In genomic region chrX:49102221-49102620, GRCh38 we compare ENCODE assay signal across 14 cellular contexts. TPM values are rescaled to one million over a fixed set of nuclear protein-coding genes. Genes with fewer than 3 reads are reported as not detected.
DNase-seq lines count a peak whose midpoint lies in the region; ATAC-seq and TF ChIP-seq lines count a peak whose summit lies in the region.
"Had no signal": no experiment of that assay in that cellular context is flagged by ENCODE, and none has a peak within 500 bp of the region (broad histone marks: within the 10 kb centered on the region; RNA-seq: fewer than 3 reads in every experiment).

No MANE protein-coding gene starts in this region.

- no peaks in the 10 kb centered on the region for H3K79me1 ChIP-seq in H9 (ENCODE audit: insufficient read depth, low read depth, low read length, poor library complexity, severe bottlenecking)

- H3K56ac ChIP-seq in H9 (ENCODE audit: insufficient read length, low read depth, low read length), result no peak overlapping the region

- DNase-seq in CD4-positive, alpha-beta memory T cell, result no peak
- no peak for DNase-seq in H9
- DNase-seq in activated T-helper 2 cell treated with anti-CD3 and anti-CD28 coated beads, Interferon-gamma antibody, Interleukin-2, Interleukin-4, amounts not matched to agents 10 μg/mL and 5 μg/mL and 100 μg/mL, durations not matched to agents 14 hours and 24 hours and 36 hours (ENCODE audit: low spot score), result no peak
- no peak for DNase-seq in naive thymus-derived CD4-positive, alpha-beta T cell
- DNase-seq in effector CD4-positive, alpha-beta T cell, result no peak
- no peak for DNase-seq in mucosa of gallbladder (ENCODE audit: low spot score)
- DNase-seq in globus pallidus (ENCODE audit: low spot score), result no peak
- DNase-seq: KG1; left ventricle myocardium superior; NCI-H1694 treated with DMSO at 0.1 percent for 48 hours; stimulated activated CD4-positive, alpha-beta T cell treated with anti-CD3 and anti-CD28 coated beads, Interleukin-4, amount 100 ng/mL, for 4 hours; stimulated activated naive CD4-positive, alpha-beta T cell treated with Interleukin-2 at 50 U/mL for 16 hours had no signal

- H3K27ac ChIP-seq in CD4-positive, alpha-beta memory T cell (ENCODE audit: low read depth, low read length), result no peak overlapping the region
- no peak overlapping the region for H3K27ac ChIP-seq in H9 (ENCODE audit: insufficient read length, low read depth, low read length)
- no peak overlapping the region for H3K27ac ChIP-seq in naive thymus-derived CD4-positive, alpha-beta T cell (ENCODE audit: low read depth, low read length)

- no peak overlapping the region for H2BK20ac ChIP-seq in H9 (ENCODE audit: low read depth, low read length, poor library complexity, severe bottlenecking)

- H3K14ac ChIP-seq in H9 (ENCODE audit: insufficient read depth, low read length), result no peak overlapping the region

- no peak overlapping the region for H3K4me3 ChIP-seq in CD4-positive, alpha-beta memory T cell (ENCODE audit: low read length in 2 of 2)
- H3K4me3 ChIP-seq in naive thymus-derived CD4-positive, alpha-beta T cell (ENCODE audit: low read length), result no peak overlapping the region

- H3K27me3 Mint-ChIP-seq in CD4-positive, alpha-beta memory T cell, result no peaks in the 10 kb centered on the region
- no peaks in the 10 kb centered on the region; the same call in 1 of the 2 replicates for H3K27me3 Mint-ChIP-seq in H9 (ENCODE audit: low read depth)
- no peaks in the 10 kb centered on the region for H3K27me3 Mint-ChIP-seq in activated T-helper 2 cell treated with anti-CD3 and anti-CD28 coated beads, Interferon-gamma antibody, Interleukin-2, Interleukin-4, amounts not matched to agents 10 μg/mL and 5 μg/mL and 100 μg/mL, durations not matched to agents 14 hours and 24 hours and 36 hours (ENCODE audit: low read depth)
- no peaks in the 10 kb centered on the region for H3K27me3 Mint-ChIP-seq in naive thymus-derived CD4-positive, alpha-beta T cell

- no peak overlapping the region for H3K4ac ChIP-seq in H9 (ENCODE audit: low read depth, low read length)

- POLR2A ChIA-PET in CD4-positive, alpha-beta memory T cell (lab: Charles Lee; ENCODE audit: partially characterized antibody), result no interaction called here
- POLR2A ChIA-PET in naive thymus-derived CD4-positive, alpha-beta T cell (lab: Charles Lee), result interaction anchor here (0.7 kb wide), 1 partner anchor 57 kb away, joined by 3 read pairs; no protein-coding TSS in a partner anchor

- WGBS in H9 (ENCODE audit: extremely low coverage, insufficient read length, low lambda C conversion rate), result no CpG with 5 or more reads among the region's 7 CpGs

- H3K4me1 ChIP-seq in CD4-positive, alpha-beta memory T cell (ENCODE audit: insufficient read depth, low read length), result peaks cover 6% of the 10 kb centered on the region
- no peaks in the 10 kb centered on the region for H3K4me1 ChIP-seq in H9 (ENCODE audit: insufficient read depth, low read length)
- H3K4me1 ChIP-seq in naive thymus-derived CD4-positive, alpha-beta T cell (ENCODE audit: control insufficient read depth in 2 of 2, insufficient read depth in 2 of 2, low read length in 2 of 2), result no peaks in the 10 kb centered on the region

- no peak overlapping the region for H3K9ac ChIP-seq in H9 (ENCODE audit: extremely low read depth, insufficient read length, low read length)

- no peak overlapping the region for H3T11ph ChIP-seq in H9 (ENCODE audit: low read length)

- H3K9me3 Mint-ChIP-seq in CD4-positive, alpha-beta memory T cell, result no peaks in the 10 kb centered on the region
- H3K9me3 Mint-ChIP-seq in H9, result peaks cover 50 to 62% of the 10 kb centered on the region in 2 experiments
- no peaks in the 10 kb centered on the region for H3K9me3 Mint-ChIP-seq in activated T-helper 2 cell treated with anti-CD3 and anti-CD28 coated beads, Interferon-gamma antibody, Interleukin-2, Interleukin-4, amounts not matched to agents 10 μg/mL and 5 μg/mL and 100 μg/mL, durations not matched to agents 14 hours and 24 hours and 36 hours
- no peaks in the 10 kb centered on the region for H3K9me3 Mint-ChIP-seq in naive thymus-derived CD4-positive, alpha-beta T cell

- peak overlapping the region in 3 of 7 donors; percentile 42 to 96 (median 50) for H3K27ac Mint-ChIP-seq in CD4-positive, alpha-beta memory T cell
- H3K27ac Mint-ChIP-seq in H9, result no peak overlapping the region
- peak overlapping the region; percentile 84 for H3K27ac Mint-ChIP-seq in activated T-helper 2 cell treated with anti-CD3 and anti-CD28 coated beads, Interferon-gamma antibody, Interleukin-2, Interleukin-4, amounts not matched to agents 10 μg/mL and 5 μg/mL and 100 μg/mL, durations not matched to agents 14 hours and 24 hours and 36 hours
- H3K27ac Mint-ChIP-seq in naive thymus-derived CD4-positive, alpha-beta T cell, result peak overlapping the region in 5 of 9 donors; percentile 65 to 89 (median 74)

- H3K23ac ChIP-seq in H9 (ENCODE audit: insufficient read length, low read depth, low read length), result no peak overlapping the region

- H2BK15ac ChIP-seq in H9 (ENCODE audit: low read depth, low read length), result no peak overlapping the region

- CTCF ChIA-PET in CD4-positive, alpha-beta memory T cell (lab: Charles Lee; ENCODE audit: partially characterized antibody), result no interaction called here
- CTCF ChIA-PET in naive thymus-derived CD4-positive, alpha-beta T cell (lab: Charles Lee), result no interaction called here

- no peak overlapping the region for H2BK5ac ChIP-seq in H9 (ENCODE audit: insufficient read length, low read length)

- H4K8ac ChIP-seq in H9 (replicated peaks; ENCODE audit: insufficient read length, low read depth, low read length), result no peak overlapping the region

- no peaks in the 10 kb centered on the region for H3K79me2 ChIP-seq in H9 (ENCODE audit: insufficient read depth, low read length)

- H4K91ac ChIP-seq in H9 (ENCODE audit: insufficient read length, low read depth, low read length), result no peak overlapping the region

- peak overlapping the region in 7 of 8 donors; percentile 19 to 92 (median 89) for H3K4me3 Mint-ChIP-seq in CD4-positive, alpha-beta memory T cell
- H3K4me3 Mint-ChIP-seq in H9, result peak overlapping the region; percentile 85 to 89; a peak in 4 of 5 replicates
- peak overlapping the region; percentile 89 for H3K4me3 Mint-ChIP-seq in activated T-helper 2 cell treated with anti-CD3 and anti-CD28 coated beads, Interferon-gamma antibody, Interleukin-2, Interleukin-4, amounts not matched to agents 10 μg/mL and 5 μg/mL and 100 μg/mL, durations not matched to agents 14 hours and 24 hours and 36 hours (ENCODE audit: low read depth)
- peak overlapping the region; percentile 49 to 93 (median 88) for H3K4me3 Mint-ChIP-seq in naive thymus-derived CD4-positive, alpha-beta T cell

- ATAC-seq in naive thymus-derived CD4-positive, alpha-beta T cell, result no peak
- no peak for ATAC-seq in GM19324 (IDR thresholded peaks at IDR 0.05; ENCODE audit: low FRiP score, unreplicated experiment)

- H2BK12ac ChIP-seq in H9 (ENCODE audit: insufficient read length, low read depth, low read length), result no peak overlapping the region

- no peak overlapping the region for H4K5ac ChIP-seq in H9 (ENCODE audit: insufficient read length, low read depth, low read length)

- no peaks in the 10 kb centered on the region for H3K23me2 ChIP-seq in H9 (ENCODE audit: insufficient read length, low read depth, low read length, poor library complexity, severe bottlenecking)

- no peak overlapping the region for H2BK120ac ChIP-seq in H9 (ENCODE audit: low read depth, low read length, poor library complexity, severe bottlenecking)

- H3K4me2 ChIP-seq in H9 (ENCODE audit: insufficient read depth, insufficient read length, low read length), result no peak overlapping the region

- no peaks in the 10 kb centered on the region for H3K27me3 ChIP-seq in CD4-positive, alpha-beta memory T cell (ENCODE audit: insufficient read depth, low read length)
- H3K27me3 ChIP-seq in H9 (ENCODE audit: insufficient read depth, low read length), result no peaks in the 10 kb centered on the region
- no peaks in the 10 kb centered on the region for H3K27me3 ChIP-seq in naive thymus-derived CD4-positive, alpha-beta T cell (ENCODE audit: control insufficient read depth in 2 of 2, insufficient read depth in 2 of 2, low read length in 2 of 2)
- H3K27me3 ChIP-seq: esophagus muscularis mucosa had no signal

- TF ChIP-seq CTCF in H9 (conservative IDR thresholded peaks at IDR 0.05), result no peak

- intact Hi-C loops in CD4-positive, alpha-beta memory T cell (cut with micrococcal nuclease), result no loop called here
- intact Hi-C loops in activated T-helper 2 cell treated with anti-CD3 and anti-CD28 coated beads, Interferon-gamma antibody, Interleukin-2, Interleukin-4, amounts not matched to agents 10 μg/mL and 5 μg/mL and 100 μg/mL, durations not matched to agents 14 hours and 24 hours and 36 hours (cut with micrococcal nuclease), result loop anchor here (10.0 kb wide), 1 partner anchor 63 kb away; the partner anchor contains the start of gene MAGIX
- intact Hi-C loops in naive thymus-derived CD4-positive, alpha-beta T cell (cut with micrococcal nuclease), result loop anchor here (5.0 to 10.0 kb wide), 3 partner anchors 60 to 130 kb away; partner anchors contain the start of genes KCND1 (in 2 of the 2) and TFE3 (in 1 of the 2)

- no peaks in the 10 kb centered on the region for H3K9me3 ChIP-seq in CD4-positive, alpha-beta memory T cell (ENCODE audit: control insufficient read depth in 1 of 2, low read length in 2 of 2)
- no peaks in the 10 kb centered on the region for H3K9me3 ChIP-seq in H9 (ENCODE audit: control insufficient read depth, low read depth, low read length)
- H3K9me3 ChIP-seq in naive thymus-derived CD4-positive, alpha-beta T cell (ENCODE audit: control insufficient read depth in 2 of 3, low read length in 3 of 3), result no peaks in the 10 kb centered on the region
- H3K9me3 ChIP-seq: esophagus muscularis mucosa had no signal

- H4K20me1 ChIP-seq in H9 (ENCODE audit: control insufficient read depth, insufficient read depth, insufficient read length), result no peaks in the 10 kb centered on the region

- H3K18ac ChIP-seq in H9 (ENCODE audit: insufficient read length, low read depth, low read length), result no peak overlapping the region

- no peak overlapping the region for H2AFZ ChIP-seq in H9 (ENCODE audit: low read length)

- H3K36me3 ChIP-seq in CD4-positive, alpha-beta memory T cell (ENCODE audit: insufficient read depth, low read length), result no peaks in the 10 kb centered on the region
- H3K36me3 ChIP-seq in naive thymus-derived CD4-positive, alpha-beta T cell (ENCODE audit: control insufficient read depth in 2 of 3, insufficient read depth in 3 of 3, low read length in 3 of 3), result no peaks in the 10 kb centered on the region
- H3K36me3 ChIP-seq: esophagus muscularis mucosa had no signal

- peaks cover 0 to 6% of the 10 kb centered on the region in 2 donors for H3K36me3 Mint-ChIP-seq in CD4-positive, alpha-beta memory T cell
- H3K36me3 Mint-ChIP-seq in H9 (ENCODE audit: insufficient read depth in 1 of 3, low read depth in 3 of 3), result peaks cover 4 to 10% (median 4%) of the 10 kb centered on the region in 3 experiments; a peak in 6 of 7 replicates
- peaks cover 2% of the 10 kb centered on the region for H3K36me3 Mint-ChIP-seq in activated T-helper 2 cell treated with anti-CD3 and anti-CD28 coated beads, Interferon-gamma antibody, Interleukin-2, Interleukin-4, amounts not matched to agents 10 μg/mL and 5 μg/mL and 100 μg/mL, durations not matched to agents 14 hours and 24 hours and 36 hours (ENCODE audit: low read depth)
- H3K36me3 Mint-ChIP-seq in naive thymus-derived CD4-positive, alpha-beta T cell, result no peaks in the 10 kb centered on the region

- H3K4me1 Mint-ChIP-seq in CD4-positive, alpha-beta memory T cell, result peaks cover 0 to 13% (median 5%) of the 10 kb centered on the region in 4 donors
- H3K4me1 Mint-ChIP-seq in H9, result peaks cover 3 to 4% of the 10 kb centered on the region in 2 experiments; a peak in 2 of 4 replicates
- peaks cover 4% of the 10 kb centered on the region for H3K4me1 Mint-ChIP-seq in activated T-helper 2 cell treated with anti-CD3 and anti-CD28 coated beads, Interferon-gamma antibody, Interleukin-2, Interleukin-4, amounts not matched to agents 10 μg/mL and 5 μg/mL and 100 μg/mL, durations not matched to agents 14 hours and 24 hours and 36 hours (ENCODE audit: low read depth)
- H3K4me1 Mint-ChIP-seq in naive thymus-derived CD4-positive, alpha-beta T cell, result peaks cover 0 to 8% (median 2%) of the 10 kb centered on the region in 7 donors

- no peak overlapping the region for H2AK5ac ChIP-seq in H9 (ENCODE audit: insufficient read length, low read length)

RNA-seq across cellular contexts. Expression of gene GPKOW, which starts 21.3 kb away (rescaled TPM):
- 10 to 100 TPM; 20.0 to 20.7 TPM for total RNA-seq in CD4-positive, alpha-beta memory T cell
- polyA plus RNA-seq in CD4-positive, alpha-beta memory T cell, result 10 to 100 TPM; 23.6 to 37.2 TPM
- total RNA-seq in H9 (2021) (15.8 and 17.1 TPM in 2 replicates), mucosa of gallbladder (22.7 TPM)
- 25.8 and 26.3 TPM in 2 replicates for total RNA-seq in activated T-helper 2 cell treated with anti-CD3 and anti-CD28 coated beads, Interferon-gamma antibody, Interleukin-2, Interleukin-4, amounts not matched to agents 10 μg/mL and 5 μg/mL and 100 μg/mL, durations not matched to agents 14 hours and 24 hours and 36 hours
- 10 to 100 TPM; 11.3 to 30.9 (median 18.9) TPM for total RNA-seq in naive thymus-derived CD4-positive, alpha-beta T cell
- 10 to 100 TPM; 30.7 to 42.4 TPM for polyA plus RNA-seq in naive thymus-derived CD4-positive, alpha-beta T cell

RNA-seq across cellular contexts. Expression of gene WDR45, which starts 22.5 kb away (rescaled TPM):
- 100 to 1,000 TPM; 102 to 126 TPM for total RNA-seq in CD4-positive, alpha-beta memory T cell
- polyA plus RNA-seq in CD4-positive, alpha-beta memory T cell, result 10 to 100 TPM; 43.2 to 57.3 TPM
- total RNA-seq in H9 (2021) (31.5 and 35.8 TPM in 2 replicates), mucosa of gallbladder (65.5 TPM)
- 37.9 and 43.5 TPM in 2 replicates for total RNA-seq in activated T-helper 2 cell treated with anti-CD3 and anti-CD28 coated beads, Interferon-gamma antibody, Interleukin-2, Interleukin-4, amounts not matched to agents 10 μg/mL and 5 μg/mL and 100 μg/mL, durations not matched to agents 14 hours and 24 hours and 36 hours
- total RNA-seq in naive thymus-derived CD4-positive, alpha-beta T cell, result 100 to 1,000 TPM in 2 of 5 experiments, 10 to 100 TPM in 3; 51.4 to 115 (median 80.0) TPM
- polyA plus RNA-seq in naive thymus-derived CD4-positive, alpha-beta T cell, result 10 to 100 TPM; 38.3 to 54.2 TPM

RNA-seq across cellular contexts. Expression of gene PRAF2, which starts 28.4 kb away (rescaled TPM):
- total RNA-seq in CD4-positive, alpha-beta memory T cell, result 10 to 100 TPM; 25.4 to 28.9 TPM
- polyA plus RNA-seq in CD4-positive, alpha-beta memory T cell, result 10 to 100 TPM; 29.3 to 60.1 TPM
- 12.2 and 13.4 TPM in 2 replicates for total RNA-seq in H9 (2021)
- total RNA-seq in activated T-helper 2 cell treated with anti-CD3 and anti-CD28 coated beads, Interferon-gamma antibody, Interleukin-2, Interleukin-4, amounts not matched to agents 10 μg/mL and 5 μg/mL and 100 μg/mL, durations not matched to agents 14 hours and 24 hours and 36 hours, result 14.2 and 14.4 TPM in 2 replicates
- total RNA-seq in naive thymus-derived CD4-positive, alpha-beta T cell, result 10 to 100 TPM; 15.9 to 28.3 (median 20.4) TPM
- 10 to 100 TPM; 46.1 to 56.4 TPM for polyA plus RNA-seq in naive thymus-derived CD4-positive, alpha-beta T cell
- total RNA-seq in mucosa of gallbladder, result 41.8 TPM

RNA-seq across cellular contexts. Expression of gene CCDC120, which starts 43.4 kb away (rescaled TPM):
- 10 to 100 TPM in 1 of 2 experiments, 1 to 10 TPM in 1; 9.8 to 10.6 TPM for total RNA-seq in CD4-positive, alpha-beta memory T cell
- under 1 TPM; 0.19 to 0.94 TPM for polyA plus RNA-seq in CD4-positive, alpha-beta memory T cell
- total RNA-seq in H9 (2021) (14.5 and 15.7 TPM in 2 replicates), mucosa of gallbladder (18.8 TPM)
- total RNA-seq in activated T-helper 2 cell treated with anti-CD3 and anti-CD28 coated beads, Interferon-gamma antibody, Interleukin-2, Interleukin-4, amounts not matched to agents 10 μg/mL and 5 μg/mL and 100 μg/mL, durations not matched to agents 14 hours and 24 hours and 36 hours, result 4.6 and 6.6 TPM in 2 replicates
- 10 to 100 TPM in 4 of 5 experiments, 1 to 10 TPM in 1; 7.6 to 15.1 (median 11.3) TPM for total RNA-seq in naive thymus-derived CD4-positive, alpha-beta T cell
- polyA plus RNA-seq in naive thymus-derived CD4-positive, alpha-beta T cell, result 1 to 10 TPM; 1.3 to 1.6 TPM

RNA-seq across cellular contexts. Expression of gene TFE3, which starts 59.1 kb away (rescaled TPM):
- total RNA-seq in CD4-positive, alpha-beta memory T cell, result 10 to 100 TPM; 35.5 to 37.6 TPM
- 1 to 10 TPM; 3.0 to 8.0 TPM for polyA plus RNA-seq in CD4-positive, alpha-beta memory T cell
- total RNA-seq in H9 (2021) (58.9 and 59.8 TPM in 2 replicates), mucosa of gallbladder (59.5 TPM)
- 28.4 and 28.5 TPM in 2 replicates for total RNA-seq in activated T-helper 2 cell treated with anti-CD3 and anti-CD28 coated beads, Interferon-gamma antibody, Interleukin-2, Interleukin-4, amounts not matched to agents 10 μg/mL and 5 μg/mL and 100 μg/mL, durations not matched to agents 14 hours and 24 hours and 36 hours
- total RNA-seq in naive thymus-derived CD4-positive, alpha-beta T cell, result 10 to 100 TPM; 26.2 to 54.2 (median 30.5) TPM
- 1 to 10 TPM; 2.2 to 4.3 TPM for polyA plus RNA-seq in naive thymus-derived CD4-positive, alpha-beta T cell

Comparison
In these comparisons a context has a peak if more than half of its experiments do, and no peak if none do; other contexts are left out.
1. H3K27ac Mint-ChIP-seq: peak in activated T-helper 2 cell treated with anti-CD3 and anti-CD28 coated beads, Interferon-gamma antibody, Interleukin-2, Interleukin-4, amounts not matched to agents 10 μg/mL and 5 μg/mL and 100 μg/mL, durations not matched to agents 14 hours and 24 hours and 36 hours (single experiment) and naive thymus-derived CD4-positive, alpha-beta T cell (5 of 9); none in H9 (0 of 3).
2. Peak in every context shown above with its lines, with median percentiles within 50 percentile points of each other: H3K4me3 Mint-ChIP-seq.